In the genomic region with DNA sequence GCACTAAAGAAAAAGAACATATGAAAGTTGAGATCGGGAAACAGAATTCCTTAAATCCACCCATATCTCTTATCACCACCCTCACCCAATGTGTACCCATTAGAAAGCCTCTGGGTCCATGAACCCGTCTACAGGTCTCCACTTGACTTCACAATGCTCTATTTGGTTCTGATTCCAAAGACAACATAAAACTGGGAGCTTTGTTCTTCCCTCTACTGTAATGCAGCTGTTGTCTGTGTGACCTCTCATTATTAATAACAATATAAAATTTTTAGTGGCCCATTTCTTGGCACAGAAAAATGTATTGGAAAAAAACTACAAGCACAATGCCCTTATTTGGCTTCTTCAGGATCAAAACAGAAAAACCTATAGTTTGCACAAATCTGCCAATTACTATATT, we compare ENCODE assay signal across 18 cellular contexts.
"Had no signal": no experiment of that assay in that cellular context is flagged by ENCODE, and none has a peak within 500 bp of the region (broad histone marks: within the 10 kb centered on the region; RNA-seq: fewer than 3 reads in every experiment).

No MANE protein-coding gene starts in this region.

- DNase-seq: IMR-90, Karpas-422, KG1, MV-4-11, NCI-H1048, NCI-H1436 treated with DMSO at 0.1 percent for 48 hours, NCI-H1694, NCI-H187 treated with DMSO at 0.1 percent for 48 hours, NCI-H2171, NCI-H226, NCI-H510A, NCI-H524 treated with DMSO at 0.1 percent for 48 hours, NCI-H82, Right ventricle myocardium superior, RPMI8226, SJCRH30, SW 1271, T-cell had no signal

- H3K27ac Mint-ChIP-seq: T-cell had no signal

- ATAC-seq: T-cell had no signal

- H3K4me1 Mint-ChIP-seq: T-cell had no signal

- H3K9me3 Mint-ChIP-seq: T-cell had no signal

- H3K36me3 Mint-ChIP-seq: T-cell had no signal

- H3K4me3 Mint-ChIP-seq: T-cell had no signal
